ENCODE assay signal across 1 cellular context in the genomic region with DNA sequence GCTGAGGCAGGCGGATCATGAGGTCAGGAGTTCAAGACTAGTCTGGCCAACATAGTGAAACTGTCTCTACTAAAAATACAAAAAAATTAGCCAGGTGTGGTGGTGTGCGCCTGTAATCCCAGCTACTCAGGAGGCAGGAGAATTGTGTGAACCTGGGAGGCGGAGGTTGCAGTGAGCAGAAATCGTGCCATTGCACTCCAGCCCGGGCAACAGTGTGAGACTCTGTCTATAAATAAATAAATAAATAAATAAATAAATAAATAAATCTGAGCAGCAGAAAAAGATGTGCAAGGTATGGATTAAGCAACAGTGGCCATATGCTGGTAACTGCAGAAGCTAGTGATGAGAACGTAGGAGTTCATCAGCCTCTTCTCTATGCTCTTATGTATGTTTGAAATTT.
A peak's percentile ranks its signal among the peaks of the same experiment; 100 is the strongest.
TF ChIP-seq lines count a peak whose summit lies in the region.

No MANE protein-coding gene starts in this region.

TF ChIP-seq in HEK293, 187 proteins besides CTCF, POLR2A, EP300 and RAD21 (continued from another document and continues in another):
- TF ChIP-seq, protein P1, sequence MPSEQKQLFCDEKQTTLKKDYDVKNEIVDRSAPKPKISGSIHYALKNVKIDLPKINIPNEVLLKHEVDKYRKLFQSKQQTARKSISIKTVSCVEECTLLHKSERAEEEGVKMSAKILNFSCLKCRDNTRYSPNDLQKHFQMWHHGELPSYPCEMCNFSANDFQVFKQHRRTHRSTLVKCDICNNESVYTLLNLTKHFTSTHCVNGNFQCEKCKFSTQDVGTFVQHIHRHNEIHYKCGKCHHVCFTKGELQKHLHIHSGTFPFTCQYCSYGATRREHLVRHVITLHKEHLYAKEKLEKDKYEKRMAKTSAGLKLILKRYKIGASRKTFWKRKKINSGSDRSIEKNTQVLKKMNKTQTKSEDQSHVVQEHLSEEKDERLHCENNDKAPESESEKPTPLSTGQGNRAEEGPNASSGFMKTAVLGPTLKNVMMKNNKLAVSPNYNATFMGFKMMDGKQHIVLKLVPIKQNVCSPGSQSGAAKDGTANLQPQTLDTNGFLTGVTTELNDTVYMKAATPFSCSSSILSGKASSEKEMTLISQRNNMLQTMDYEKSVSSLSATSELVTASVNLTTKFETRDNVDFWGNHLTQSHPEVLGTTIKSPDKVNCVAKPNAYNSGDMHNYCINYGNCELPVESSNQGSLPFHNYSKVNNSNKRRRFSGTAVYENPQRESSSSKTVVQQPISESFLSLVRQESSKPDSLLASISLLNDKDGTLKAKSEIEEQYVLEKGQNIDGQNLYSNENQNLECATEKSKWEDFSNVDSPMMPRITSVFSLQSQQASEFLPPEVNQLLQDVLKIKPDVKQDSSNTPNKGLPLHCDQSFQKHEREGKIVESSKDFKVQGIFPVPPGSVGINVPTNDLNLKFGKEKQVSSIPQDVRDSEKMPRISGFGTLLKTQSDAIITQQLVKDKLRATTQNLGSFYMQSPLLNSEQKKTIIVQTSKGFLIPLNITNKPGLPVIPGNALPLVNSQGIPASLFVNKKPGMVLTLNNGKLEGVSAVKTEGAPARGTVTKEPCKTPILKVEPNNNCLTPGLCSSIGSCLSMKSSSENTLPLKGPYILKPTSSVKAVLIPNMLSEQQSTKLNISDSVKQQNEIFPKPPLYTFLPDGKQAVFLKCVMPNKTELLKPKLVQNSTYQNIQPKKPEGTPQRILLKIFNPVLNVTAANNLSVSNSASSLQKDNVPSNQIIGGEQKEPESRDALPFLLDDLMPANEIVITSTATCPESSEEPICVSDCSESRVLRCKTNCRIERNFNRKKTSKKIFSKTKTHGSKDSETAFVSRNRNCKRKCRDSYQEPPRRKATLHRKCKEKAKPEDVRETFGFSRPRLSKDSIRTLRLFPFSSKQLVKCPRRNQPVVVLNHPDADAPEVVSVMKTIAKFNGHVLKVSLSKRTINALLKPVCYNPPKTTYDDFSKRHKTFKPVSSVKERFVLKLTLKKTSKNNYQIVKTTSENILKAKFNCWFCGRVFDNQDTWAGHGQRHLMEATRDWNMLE (tag by site-specific recombination; conservative IDR thresholded peaks at IDR 0.05; ENCODE audit: low read depth) = peak; percentile 96
- TF ChIP-seq ZNF791 (tag by site-specific recombination; IDR thresholded peaks at IDR 0.05) = peak; percentile 81
- peak; percentile 31 for TF ChIP-seq ZNF529 (tag by site-specific recombination; IDR thresholded peaks at IDR 0.05; ENCODE audit: insufficient replicate concordance)
- peak; percentile 49; the same call in 1 of the 2 replicates for TF ChIP-seq ZNF221 (tag by site-specific recombination; IDR thresholded peaks at IDR 0.05; ENCODE audit: borderline replicate concordance)
- peak; percentile 89; the same call in 1 of the 2 replicates for TF ChIP-seq ZNF138 (tag by site-specific recombination; IDR thresholded peaks at IDR 0.05; ENCODE audit: borderline replicate concordance)
- TF ChIP-seq RBAK (tag by site-specific recombination; IDR thresholded peaks at IDR 0.05) = peak; percentile 86
- peak; percentile 96 for TF ChIP-seq ZNF404 (tag by site-specific recombination; IDR thresholded peaks at IDR 0.05)
- peak; percentile 57; the same call in 1 of the 2 replicates for TF ChIP-seq ZNF223 (tag by site-specific recombination; IDR thresholded peaks at IDR 0.05)
- peak; percentile 95; the same call in 1 of the 2 replicates for TF ChIP-seq ZNF354C (tag by site-specific recombination; IDR thresholded peaks at IDR 0.05; ENCODE audit: borderline replicate concordance, low read depth)
- peak; percentile 92 for TF ChIP-seq ZNF433 (tag by site-specific recombination; IDR thresholded peaks at IDR 0.05; ENCODE audit: low read depth)
- TF ChIP-seq ZNF19 (tag by site-specific recombination; IDR thresholded peaks at IDR 0.05; ENCODE audit: low read depth) = peak; percentile 87; the same call in 1 of the 2 replicates
- peak; percentile 81 for TF ChIP-seq ZBTB1 (tag by site-specific recombination; IDR thresholded peaks at IDR 0.05)
- peak; percentile 29; the same call in 1 of the 2 replicates for TF ChIP-seq SP3 (tag by site-specific recombination; IDR thresholded peaks at IDR 0.05)
- 0 out of 2 replicates have a peak, but pooled peaks have one; percentile 62 for TF ChIP-seq ZSCAN23 (tag by site-specific recombination; IDR thresholded peaks at IDR 0.05)
- TF ChIP-seq ZNF560 (tag by site-specific recombination; IDR thresholded peaks at IDR 0.05; ENCODE audit: borderline replicate concordance) = peak; percentile 99
- peak; percentile 98 for TF ChIP-seq ZNF394 (tag by site-specific recombination; IDR thresholded peaks at IDR 0.05; ENCODE audit: borderline replicate concordance)
- TF ChIP-seq ZFP37 (tag by site-specific recombination; IDR thresholded peaks at IDR 0.05) = peak; percentile 48; the same call in 1 of the 2 replicates
- peak; percentile 62; the same call in 1 of the 2 replicates for TF ChIP-seq ZXDB (tag by site-specific recombination; IDR thresholded peaks at IDR 0.05)
- TF ChIP-seq, protein P2, sequence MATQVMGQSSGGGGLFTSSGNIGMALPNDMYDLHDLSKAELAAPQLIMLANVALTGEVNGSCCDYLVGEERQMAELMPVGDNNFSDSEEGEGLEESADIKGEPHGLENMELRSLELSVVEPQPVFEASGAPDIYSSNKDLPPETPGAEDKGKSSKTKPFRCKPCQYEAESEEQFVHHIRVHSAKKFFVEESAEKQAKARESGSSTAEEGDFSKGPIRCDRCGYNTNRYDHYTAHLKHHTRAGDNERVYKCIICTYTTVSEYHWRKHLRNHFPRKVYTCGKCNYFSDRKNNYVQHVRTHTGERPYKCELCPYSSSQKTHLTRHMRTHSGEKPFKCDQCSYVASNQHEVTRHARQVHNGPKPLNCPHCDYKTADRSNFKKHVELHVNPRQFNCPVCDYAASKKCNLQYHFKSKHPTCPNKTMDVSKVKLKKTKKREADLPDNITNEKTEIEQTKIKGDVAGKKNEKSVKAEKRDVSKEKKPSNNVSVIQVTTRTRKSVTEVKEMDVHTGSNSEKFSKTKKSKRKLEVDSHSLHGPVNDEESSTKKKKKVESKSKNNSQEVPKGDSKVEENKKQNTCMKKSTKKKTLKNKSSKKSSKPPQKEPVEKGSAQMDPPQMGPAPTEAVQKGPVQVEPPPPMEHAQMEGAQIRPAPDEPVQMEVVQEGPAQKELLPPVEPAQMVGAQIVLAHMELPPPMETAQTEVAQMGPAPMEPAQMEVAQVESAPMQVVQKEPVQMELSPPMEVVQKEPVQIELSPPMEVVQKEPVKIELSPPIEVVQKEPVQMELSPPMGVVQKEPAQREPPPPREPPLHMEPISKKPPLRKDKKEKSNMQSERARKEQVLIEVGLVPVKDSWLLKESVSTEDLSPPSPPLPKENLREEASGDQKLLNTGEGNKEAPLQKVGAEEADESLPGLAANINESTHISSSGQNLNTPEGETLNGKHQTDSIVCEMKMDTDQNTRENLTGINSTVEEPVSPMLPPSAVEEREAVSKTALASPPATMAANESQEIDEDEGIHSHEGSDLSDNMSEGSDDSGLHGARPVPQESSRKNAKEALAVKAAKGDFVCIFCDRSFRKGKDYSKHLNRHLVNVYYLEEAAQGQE (tag by site-specific recombination; IDR thresholded peaks at IDR 0.05) = peak; percentile 79
- TF ChIP-seq ZNF530 (tag by site-specific recombination; IDR thresholded peaks at IDR 0.05; ENCODE audit: low read depth) = peak; percentile 84; the same call in 1 of the 2 replicates
- TF ChIP-seq, protein P3, sequence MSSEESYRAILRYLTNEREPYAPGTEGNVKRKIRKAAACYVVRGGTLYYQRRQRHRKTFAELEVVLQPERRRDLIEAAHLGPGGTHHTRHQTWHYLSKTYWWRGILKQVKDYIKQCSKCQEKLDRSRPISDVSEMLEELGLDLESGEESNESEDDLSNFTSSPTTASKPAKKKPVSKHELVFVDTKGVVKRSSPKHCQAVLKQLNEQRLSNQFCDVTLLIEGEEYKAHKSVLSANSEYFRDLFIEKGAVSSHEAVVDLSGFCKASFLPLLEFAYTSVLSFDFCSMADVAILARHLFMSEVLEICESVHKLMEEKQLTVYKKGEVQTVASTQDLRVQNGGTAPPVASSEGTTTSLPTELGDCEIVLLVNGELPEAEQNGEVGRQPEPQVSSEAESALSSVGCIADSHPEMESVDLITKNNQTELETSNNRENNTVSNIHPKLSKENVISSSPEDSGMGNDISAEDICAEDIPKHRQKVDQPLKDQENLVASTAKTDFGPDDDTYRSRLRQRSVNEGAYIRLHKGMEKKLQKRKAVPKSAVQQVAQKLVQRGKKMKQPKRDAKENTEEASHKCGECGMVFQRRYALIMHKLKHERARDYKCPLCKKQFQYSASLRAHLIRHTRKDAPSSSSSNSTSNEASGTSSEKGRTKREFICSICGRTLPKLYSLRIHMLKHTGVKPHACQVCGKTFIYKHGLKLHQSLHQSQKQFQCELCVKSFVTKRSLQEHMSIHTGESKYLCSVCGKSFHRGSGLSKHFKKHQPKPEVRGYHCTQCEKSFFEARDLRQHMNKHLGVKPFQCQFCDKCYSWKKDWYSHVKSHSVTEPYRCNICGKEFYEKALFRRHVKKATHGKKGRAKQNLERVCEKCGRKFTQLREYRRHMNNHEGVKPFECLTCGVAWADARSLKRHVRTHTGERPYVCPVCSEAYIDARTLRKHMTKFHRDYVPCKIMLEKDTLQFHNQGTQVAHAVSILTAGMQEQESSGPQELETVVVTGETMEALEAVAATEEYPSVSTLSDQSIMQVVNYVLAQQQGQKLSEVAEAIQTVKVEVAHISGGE (tag by site-specific recombination; conservative IDR thresholded peaks at IDR 0.05; ENCODE audit: low read depth) = peak; percentile 87
- TF ChIP-seq ZNF664 (tag by site-specific recombination; IDR thresholded peaks at IDR 0.05) = peak; percentile 93
- TF ChIP-seq ZNF623 (tag by site-specific recombination; IDR thresholded peaks at IDR 0.05) = peak; percentile 88
- TF ChIP-seq GFI1B (tag by site-specific recombination; IDR thresholded peaks at IDR 0.05) = peak; percentile 49; the same call in 1 of the 2 replicates
- peak; percentile 66 for TF ChIP-seq ZBTB8A (tag by site-specific recombination; IDR thresholded peaks at IDR 0.05)
- TF ChIP-seq, protein P4, sequence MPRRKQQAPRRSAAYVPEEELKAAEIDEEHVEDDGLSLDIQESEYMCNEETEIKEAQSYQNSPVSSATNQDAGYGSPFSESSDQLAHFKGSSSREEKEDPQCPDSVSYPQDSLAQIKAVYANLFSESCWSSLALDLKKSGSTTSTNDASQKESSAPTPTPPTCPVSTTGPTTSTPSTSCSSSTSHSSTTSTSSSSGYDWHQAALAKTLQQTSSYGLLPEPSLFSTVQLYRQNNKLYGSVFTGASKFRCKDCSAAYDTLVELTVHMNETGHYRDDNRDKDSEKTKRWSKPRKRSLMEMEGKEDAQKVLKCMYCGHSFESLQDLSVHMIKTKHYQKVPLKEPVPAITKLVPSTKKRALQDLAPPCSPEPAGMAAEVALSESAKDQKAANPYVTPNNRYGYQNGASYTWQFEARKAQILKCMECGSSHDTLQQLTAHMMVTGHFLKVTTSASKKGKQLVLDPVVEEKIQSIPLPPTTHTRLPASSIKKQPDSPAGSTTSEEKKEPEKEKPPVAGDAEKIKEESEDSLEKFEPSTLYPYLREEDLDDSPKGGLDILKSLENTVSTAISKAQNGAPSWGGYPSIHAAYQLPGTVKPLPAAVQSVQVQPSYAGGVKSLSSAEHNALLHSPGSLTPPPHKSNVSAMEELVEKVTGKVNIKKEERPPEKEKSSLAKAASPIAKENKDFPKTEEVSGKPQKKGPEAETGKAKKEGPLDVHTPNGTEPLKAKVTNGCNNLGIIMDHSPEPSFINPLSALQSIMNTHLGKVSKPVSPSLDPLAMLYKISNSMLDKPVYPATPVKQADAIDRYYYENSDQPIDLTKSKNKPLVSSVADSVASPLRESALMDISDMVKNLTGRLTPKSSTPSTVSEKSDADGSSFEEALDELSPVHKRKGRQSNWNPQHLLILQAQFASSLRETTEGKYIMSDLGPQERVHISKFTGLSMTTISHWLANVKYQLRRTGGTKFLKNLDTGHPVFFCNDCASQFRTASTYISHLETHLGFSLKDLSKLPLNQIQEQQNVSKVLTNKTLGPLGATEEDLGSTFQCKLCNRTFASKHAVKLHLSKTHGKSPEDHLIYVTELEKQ (tag by site-specific recombination; IDR thresholded peaks at IDR 0.05; ENCODE audit: borderline replicate concordance) = peak; percentile 16; the same call in 1 of the 2 replicates
- peak; percentile 67; the same call in 1 of the 2 replicates for TF ChIP-seq ZNF514 (tag by site-specific recombination; IDR thresholded peaks at IDR 0.05)
- peak; percentile 90 for TF ChIP-seq ZNF140 (tag by site-specific recombination; IDR thresholded peaks at IDR 0.05)
- peak; percentile 90 for TF ChIP-seq ZNF426 (tag by site-specific recombination; IDR thresholded peaks at IDR 0.05)
- peak; percentile 97 for TF ChIP-seq ZNF266 (tag by site-specific recombination; IDR thresholded peaks at IDR 0.05; ENCODE audit: low read depth)
- peak; percentile 37; the same call in 1 of the 2 replicates for TF ChIP-seq ZNF629 (tag by site-specific recombination; IDR thresholded peaks at IDR 0.05)
- TF ChIP-seq, protein P5, sequence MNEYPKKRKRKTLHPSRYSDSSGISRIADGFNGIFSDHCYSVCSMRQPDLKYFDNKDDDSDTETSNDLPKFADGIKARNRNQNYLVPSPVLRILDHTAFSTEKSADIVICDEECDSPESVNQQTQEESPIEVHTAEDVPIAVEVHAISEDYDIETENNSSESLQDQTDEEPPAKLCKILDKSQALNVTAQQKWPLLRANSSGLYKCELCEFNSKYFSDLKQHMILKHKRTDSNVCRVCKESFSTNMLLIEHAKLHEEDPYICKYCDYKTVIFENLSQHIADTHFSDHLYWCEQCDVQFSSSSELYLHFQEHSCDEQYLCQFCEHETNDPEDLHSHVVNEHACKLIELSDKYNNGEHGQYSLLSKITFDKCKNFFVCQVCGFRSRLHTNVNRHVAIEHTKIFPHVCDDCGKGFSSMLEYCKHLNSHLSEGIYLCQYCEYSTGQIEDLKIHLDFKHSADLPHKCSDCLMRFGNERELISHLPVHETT (tag by site-specific recombination; IDR thresholded peaks at IDR 0.05) = peak; percentile 67
- TF ChIP-seq ZBTB21 (tag by site-specific recombination; IDR thresholded peaks at IDR 0.05) = peak; percentile 69
- peak; percentile 87 for TF ChIP-seq ZNF555 (tag by site-specific recombination; conservative IDR thresholded peaks at IDR 0.05)
- peak; percentile 94; the same call in 1 of the 2 replicates for TF ChIP-seq ZNF202 (tag by site-specific recombination; IDR thresholded peaks at IDR 0.05; ENCODE audit: borderline replicate concordance)
- peak; percentile 62; the same call in 1 of the 2 replicates for TF ChIP-seq GLI2 (tag by site-specific recombination; IDR thresholded peaks at IDR 0.05; ENCODE audit: borderline replicate concordance, low read depth)
- TF ChIP-seq ZNF558 (tag by site-specific recombination; IDR thresholded peaks at IDR 0.05) = peak; percentile 80; the same call in 1 of the 2 replicates
- peak; percentile 62; the same call in 1 of the 2 replicates for TF ChIP-seq ZNF501 (tag by site-specific recombination; IDR thresholded peaks at IDR 0.05)
- TF ChIP-seq, protein P6, sequence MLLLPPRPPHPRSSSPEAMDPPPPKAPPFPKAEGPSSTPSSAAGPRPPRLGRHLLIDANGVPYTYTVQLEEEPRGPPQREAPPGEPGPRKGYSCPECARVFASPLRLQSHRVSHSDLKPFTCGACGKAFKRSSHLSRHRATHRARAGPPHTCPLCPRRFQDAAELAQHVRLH (tag by site-specific recombination; IDR thresholded peaks at IDR 0.05) = peak; percentile 51; the same call in 1 of the 2 replicates
- peak; percentile 50 for TF ChIP-seq ZNF654 (tag by site-specific recombination; IDR thresholded peaks at IDR 0.05; ENCODE audit: low read depth)
- TF ChIP-seq ZNF292 (tag by site-specific recombination; IDR thresholded peaks at IDR 0.05; ENCODE audit: borderline replicate concordance, low read depth) = peak; percentile 91; the same call in 1 of the 2 replicates
